ENCODE assay signal across 9 cellular contexts in the genomic region with DNA sequence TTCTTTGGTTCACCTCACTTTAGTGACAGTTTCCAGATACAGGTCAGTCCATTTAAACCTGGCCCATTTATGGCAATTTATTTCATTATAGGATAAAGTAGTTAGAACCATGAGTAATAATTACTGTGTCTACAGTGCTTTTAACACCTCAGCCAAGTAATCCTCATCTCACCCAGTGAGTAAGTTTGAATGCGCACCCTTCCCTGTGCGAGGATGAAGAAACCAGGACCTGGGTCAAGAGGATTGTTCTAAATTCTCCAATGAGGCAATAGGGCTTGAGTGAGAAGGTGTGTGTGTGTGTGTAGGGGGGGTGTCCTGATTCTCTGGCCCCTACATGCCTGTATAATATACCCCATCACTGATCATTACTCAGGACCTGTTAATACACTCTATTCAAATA. TPM values are rescaled to one million over a fixed set of nuclear protein-coding genes. Genes with fewer than 3 reads are reported as not detected.
DNase-seq lines count a peak whose midpoint lies in the region; ATAC-seq and TF ChIP-seq lines count a peak whose summit lies in the region.
"Had no signal": no experiment of that assay in that cellular context is flagged by ENCODE, and none has a peak within 500 bp of the region (broad histone marks: within the 10 kb centered on the region; RNA-seq: fewer than 3 reads in every experiment).

No MANE protein-coding gene starts in this region.

- H3K4me1 ChIP-seq in esophagus muscularis mucosa = peaks cover 6 to 37% (median 33%) of the 10 kb centered on the region in 4 donors
- H3K4me1 ChIP-seq in mucosa of descending colon (ENCODE audit: low read depth) = peaks cover 16% of the 10 kb centered on the region

- peaks cover 35% of the 10 kb centered on the region for H3K27me3 Mint-ChIP-seq in activated T-cell treated with anti-CD3 and anti-CD28 coated beads, Interleukin-2, amount 50 U/mL, for 24 hours
- no peaks in the 10 kb centered on the region; the same call in 1 of the 2 replicates for H3K27me3 Mint-ChIP-seq in WTC11 (ENCODE audit: low read depth)
- H3K27me3 Mint-ChIP-seq in progenitor cell of endocrine pancreas = no peaks in the 10 kb centered on the region

- TF ChIP-seq CTCF in WTC11 (IDR thresholded peaks at IDR 0.05) (no peak), esophagus muscularis mucosa (IDR thresholded peaks at IDR 0.05) (no peak), progenitor cell of endocrine pancreas (IDR thresholded peaks at IDR 0.05; ENCODE audit: unreplicated experiment) (no peak), mucosa of descending colon (IDR thresholded peaks at IDR 0.05) (no peak)

- intact Hi-C loops in esophagus muscularis mucosa (cut with DNase I) = no loop called here
- intact Hi-C loops in mucosa of descending colon (cut with DNase I, micrococcal nuclease) = no loop called here

- POLR2A ChIA-PET in WTC11 (lab: Charles Lee) = no interaction called here

- H3K27ac ChIP-seq in esophagus muscularis mucosa (replicated peaks in 1 of 4) = no peak overlapping the region

- DNase-seq in activated T-cell treated with anti-CD3 and anti-CD28 coated beads, Interleukin-2, amount 50 U/mL, for 24 hours = no peak
- DNase-seq in activated T-cell treated with anti-CD3 and anti-CD28 coated beads, Interleukin-2, amount 50 U/mL, for 48 hours = no peak
- DNase-seq in WTC11 (ENCODE audit: low spot score) = no peak
- DNase-seq in esophagus muscularis mucosa (ENCODE audit: extremely low spot score) = peak; percentile 57
- no peak for DNase-seq in progenitor cell of endocrine pancreas (ENCODE audit: low spot score, unreplicated experiment)
- no peak for DNase-seq in mucosa of descending colon
- DNase-seq in NCI-H1694 (lab: John Stamatoyannopoulos, UW) = no peak
- DNase-seq: NCI-H2081 treated with DMSO at 0.1 percent for 48 hours had no signal

- 100% methylated on average over 2 of the region's 2 CpGs for WGBS in esophagus muscularis mucosa

- H3K4me3 ChIP-seq in esophagus muscularis mucosa (peak overlapping the region in 2 of 4 donors; percentile 63 to 69), mucosa of descending colon (no peak overlapping the region)

- H3K9me3 ChIP-seq in esophagus muscularis mucosa = peaks cover 0 to 7% (median 3%) of the 10 kb centered on the region in 4 donors
- no peaks in the 10 kb centered on the region for H3K9me3 ChIP-seq in mucosa of descending colon

- no peaks in the 10 kb centered on the region for H3K9me3 Mint-ChIP-seq in activated T-cell treated with anti-CD3 and anti-CD28 coated beads, Interleukin-2, amount 50 U/mL, for 24 hours
- H3K9me3 Mint-ChIP-seq in WTC11 = no peaks in the 10 kb centered on the region
- no peaks in the 10 kb centered on the region for H3K9me3 Mint-ChIP-seq in progenitor cell of endocrine pancreas (ENCODE audit: low read depth)

- peaks cover 0 to 24% (median 3%) of the 10 kb centered on the region in 4 donors for H3K27me3 ChIP-seq in esophagus muscularis mucosa

- no peak for ATAC-seq in WTC11
- no peak for ATAC-seq in GM18519 (IDR thresholded peaks at IDR 0.05; ENCODE audit: low FRiP score, unreplicated experiment)
- no peak for ATAC-seq in mucosa of descending colon

- peaks cover 22% of the 10 kb centered on the region for H3K4me1 Mint-ChIP-seq in activated T-cell treated with anti-CD3 and anti-CD28 coated beads, Interleukin-2, amount 50 U/mL, for 24 hours (ENCODE audit: low read depth)
- H3K4me1 Mint-ChIP-seq in WTC11 (peaks cover 32% of the 10 kb centered on the region), progenitor cell of endocrine pancreas (ENCODE audit: low read depth) (peaks cover 28% of the 10 kb centered on the region)

- TF ChIP-seq EP300 in esophagus muscularis mucosa (IDR thresholded peaks at IDR 0.05) = no peak

- CTCF ChIA-PET in WTC11 (lab: Charles Lee) = no interaction called here

- TF ChIP-seq POLR2A in esophagus muscularis mucosa (IDR thresholded peaks at IDR 0.05; ENCODE audit: low read depth) = no peak

- H3K36me3 ChIP-seq in esophagus muscularis mucosa = no peaks in the 10 kb centered on the region
- no peaks in the 10 kb centered on the region for H3K36me3 ChIP-seq in mucosa of descending colon (ENCODE audit: low read depth)

- peak overlapping the region; percentile 68 for H3K4me3 Mint-ChIP-seq in activated T-cell treated with anti-CD3 and anti-CD28 coated beads, Interleukin-2, amount 50 U/mL, for 24 hours
- H3K4me3 Mint-ChIP-seq in WTC11 = peak overlapping the region; percentile 61
- peak overlapping the region; percentile 73 for H3K4me3 Mint-ChIP-seq in progenitor cell of endocrine pancreas (ENCODE audit: low read depth)

- no peak overlapping the region for H3K27ac Mint-ChIP-seq in activated T-cell treated with anti-CD3 and anti-CD28 coated beads, Interleukin-2, amount 50 U/mL, for 24 hours
- H3K27ac Mint-ChIP-seq in WTC11 (no peak overlapping the region), progenitor cell of endocrine pancreas (no peak overlapping the region)

- no peaks in the 10 kb centered on the region for H3K36me3 Mint-ChIP-seq in activated T-cell treated with anti-CD3 and anti-CD28 coated beads, Interleukin-2, amount 50 U/mL, for 24 hours (ENCODE audit: low read depth)
- no peaks in the 10 kb centered on the region for H3K36me3 Mint-ChIP-seq in WTC11
- H3K36me3 Mint-ChIP-seq in progenitor cell of endocrine pancreas (ENCODE audit: insufficient read depth) = peaks cover 9% of the 10 kb centered on the region

TF ChIP-seq in WTC11, 78 proteins besides CTCF, POLR2A, EP300 and RAD21:
- TF ChIP-seq CREM (CRISPR knock-in tag; IDR thresholded peaks at IDR 0.05) (no peak), SMAD3 (CRISPR knock-in tag; IDR thresholded peaks at IDR 0.05; ENCODE audit: borderline replicate concordance) (no peak), NFATC4 (CRISPR knock-in tag; IDR thresholded peaks at IDR 0.05) (no peak), ZNF219 (CRISPR knock-in tag; IDR thresholded peaks at IDR 0.05; ENCODE audit: borderline replicate concordance) (no peak), NR3C1 (CRISPR knock-in tag; conservative IDR thresholded peaks at IDR 0.05; ENCODE audit: low read depth) (no peak)
TF ChIP-seq in WTC11: peak in this region for 0.

RNA-seq across cellular contexts. Expression of gene MYO1B, which starts 0.9 kb away (rescaled TPM):
- total RNA-seq in WTC11 (2021) = 39.0 to 43.6 TPM (median 43.5 TPM) in 3 replicates
- 10 to 100 TPM; 14.8 to 17.3 (median 15.9) TPM for total RNA-seq in esophagus muscularis mucosa
- 157 and 158 TPM in 2 replicates for total RNA-seq in progenitor cell of endocrine pancreas
- total RNA-seq in mucosa of descending colon = 10 to 100 TPM; 35.1 to 64.8 (median 54.6) TPM
